In genomic region chr4:83284161-83285021, GRCh38 we compare ENCODE assay signal across 8 cellular contexts. TPM values are rescaled to one million over a fixed set of nuclear protein-coding genes. Genes with fewer than 3 reads are reported as not detected.
A peak's percentile ranks its signal among the peaks of the same experiment; 100 is the strongest.
DNase-seq lines count a peak whose midpoint lies in the region; ATAC-seq lines count a peak whose summit lies in the region.

Gene COQ2 (minus strand): TSS chr4:83284798. CDS start chr4:83284764, 34 bp downstream.

- POLR2A ChIA-PET in CD8-positive, alpha-beta memory T cell (lab: Charles Lee) = interaction anchor here (0.6 to 1.5 kb wide), 11 partner anchors 67 to 910 kb away, joined by 3 to 13 read pairs (median 4); partner anchors contain the start of genes COPS4, HELQ, HNRNPD and MRPS18C

- no peaks in the 10 kb centered on the region for H3K9me3 Mint-ChIP-seq in CD8-positive, alpha-beta memory T cell

- DNase-seq in CD8-positive, alpha-beta memory T cell = peak; percentile 92 to 96 (median 94)
- DNase-seq in HK-2 (ENCODE audit: unreplicated experiment) (peak; percentile 96), NK-92 (lab: John Stamatoyannopoulos, UW; ENCODE audit: unreplicated experiment) (peak; percentile 44), medulla oblongata (ENCODE audit: extremely low spot score) (peak; percentile 97)
- peak; percentile 98 for DNase-seq in activated CD8-positive, alpha-beta memory T cell treated with anti-CD3 and anti-CD28 coated beads for 24 hours
- DNase-seq in effector CD8-positive, alpha-beta T cell (lab: John Stamatoyannopoulos, UW) = peak; percentile 91
- DNase-seq in stimulated activated CD8-positive, alpha-beta memory T cell treated with anti-CD3 and anti-CD28 coated beads, Interleukin-12 subunit alpha, Interleukin-12 subunit beta, amount 100 ng/mL, for 1 hour (ENCODE audit: low read depth) = peak; percentile 93

- peak within 1 kb of the TSS; percentile 82 for H3K27ac ChIP-seq in CD8-positive, alpha-beta memory T cell (ENCODE audit: low read depth, low read length)

- H3K4me1 ChIP-seq in CD8-positive, alpha-beta memory T cell (ENCODE audit: insufficient read depth, low read length) = peaks cover 12% of the 10 kb centered on the region

- H3K4me1 Mint-ChIP-seq in CD8-positive, alpha-beta memory T cell = peaks cover 34 to 44% (median 36%) of the 10 kb centered on the region in 3 donors

- peaks cover 0 to 10% (median 0%) of the 10 kb centered on the region in 3 donors for H3K36me3 Mint-ChIP-seq in CD8-positive, alpha-beta memory T cell

- ATAC-seq in GM19452 (IDR thresholded peaks at IDR 0.05; ENCODE audit: unreplicated experiment) = peak; percentile 85

- CTCF ChIA-PET in CD8-positive, alpha-beta memory T cell (lab: Charles Lee) = interaction anchor here (0.6 to 5.2 kb wide), 19 partner anchors 10 to 828 kb away, joined by 3 to 45 read pairs (median 3); partner anchors contain the start of genes COPS4, HELQ and MRPS18C

- peak within 1 kb of the TSS; percentile 69 for H3K4me3 ChIP-seq in CD8-positive, alpha-beta memory T cell (ENCODE audit: low read length)

- no peaks in the 10 kb centered on the region for H3K36me3 ChIP-seq in CD8-positive, alpha-beta memory T cell (ENCODE audit: insufficient read depth, low read length)

- no peaks in the 10 kb centered on the region for H3K27me3 Mint-ChIP-seq in CD8-positive, alpha-beta memory T cell

- H3K27me3 ChIP-seq in CD8-positive, alpha-beta memory T cell (ENCODE audit: insufficient read depth, low read length, poor library complexity, severe bottlenecking) = no peaks in the 10 kb centered on the region

- H3K9me3 ChIP-seq in CD8-positive, alpha-beta memory T cell (ENCODE audit: low read length) = no peaks in the 10 kb centered on the region

- peak within 1 kb of the TSS; percentile 94 to 100 (median 98) for H3K27ac Mint-ChIP-seq in CD8-positive, alpha-beta memory T cell

- H3K4me3 Mint-ChIP-seq in CD8-positive, alpha-beta memory T cell = peak within 1 kb of the TSS; percentile 89 to 99 (median 99)

RNA-seq across cellular contexts. Expression of gene COQ2, which starts in this region (rescaled TPM):
- 10 to 100 TPM; 23.6 to 24.3 TPM for total RNA-seq in CD8-positive, alpha-beta memory T cell
- polyA plus RNA-seq in CD8-positive, alpha-beta memory T cell = 7.5 TPM

Comparison
In these comparisons a context has a peak if more than half of its experiments do, and no peak if none do; other contexts are left out.
1. Peak in every context shown above with its lines: DNase-seq, ATAC-seq, H3K4me3 ChIP-seq and H3K27ac ChIP-seq.
2. DNase-seq: peak in every context shown above with its lines; median percentile 98 in activated CD8-positive, alpha-beta memory T cell treated with anti-CD3 and anti-CD28 coated beads for 24 hours; 97 in medulla oblongata; 96 in HK-2; 94 in CD8-positive, alpha-beta memory T cell; 93 in stimulated activated CD8-positive, alpha-beta memory T cell treated with anti-CD3 and anti-CD28 coated beads, Interleukin-12 subunit alpha, Interleukin-12 subunit beta, amount 100 ng/mL, for 1 hour; 91 in effector CD8-positive, alpha-beta T cell; 44 in NK-92.